In genomic region chr14:32381869-32382268, GRCh38 we compare ENCODE assay signal across 17 cellular contexts.
"Had no signal": no experiment of that assay in that cellular context is flagged by ENCODE, and none has a peak within 500 bp of the region (broad histone marks: within the 10 kb centered on the region; RNA-seq: fewer than 3 reads in every experiment).

No MANE protein-coding gene starts in this region.

- H3K4me3 ChIP-seq: mucosa of descending colon, right atrium auricular region, skin epidermis, upper lobe of right lung had no signal

- H3K27ac Mint-ChIP-seq: activated CD8-positive, alpha-beta T cell treated with anti-CD3 and anti-CD28 coated beads for 36 hours; activated T-helper 2 cell treated with anti-CD3 and anti-CD28 coated beads, Interferon-gamma antibody, Interleukin-2, Interleukin-4, amounts not matched to agents 10 μg/mL and 5 μg/mL and 100 μg/mL, durations not matched to agents 14 hours and 24 hours and 36 hours; dendritic cell treated with granulocyte-macrophage colony-stimulating factor and Interleukin-4, amounts not matched to agents 40 ng/mL and 50 ng/mL, for 4 days; naive thymus-derived CD8-positive, alpha-beta T cell had no signal

- H3K4me3 Mint-ChIP-seq: activated CD8-positive, alpha-beta T cell treated with anti-CD3 and anti-CD28 coated beads for 36 hours; brain; dendritic cell treated with granulocyte-macrophage colony-stimulating factor and Interleukin-4, amounts not matched to agents 40 ng/mL and 50 ng/mL, for 4 days; naive thymus-derived CD8-positive, alpha-beta T cell had no signal

- H3K27me3 Mint-ChIP-seq: activated CD8-positive, alpha-beta T cell treated with anti-CD3 and anti-CD28 coated beads for 36 hours; brain; dendritic cell treated with granulocyte-macrophage colony-stimulating factor and Interleukin-4, amounts not matched to agents 40 ng/mL and 50 ng/mL, for 4 days had no signal

- H3K4me1 ChIP-seq: right atrium auricular region, upper lobe of right lung had no signal

- H3K27me3 ChIP-seq: right atrium auricular region, upper lobe of right lung had no signal

- DNase-seq: activated CD8-positive, alpha-beta T cell treated with anti-CD3 and anti-CD28 coated beads for 36 hours; activated naive CD4-positive, alpha-beta T cell treated with anti-CD3 and anti-CD28 coated beads, Interleukin-2, amount 50 U/mL, for 16 hours; amniotic stem cell; cerebellar nuclear complex; foreskin fibroblast; head of caudate nucleus; mucosa of descending colon; naive thymus-derived CD8-positive, alpha-beta T cell; posterior cingulate gyrus; T-helper 9 cell; upper lobe of right lung had no signal

- ATAC-seq: activated CD8-positive, alpha-beta T cell treated with anti-CD3 and anti-CD28 coated beads for 36 hours; mucosa of descending colon; naive thymus-derived CD8-positive, alpha-beta T cell; upper lobe of right lung had no signal

- H3K9me3 ChIP-seq: mucosa of descending colon, right atrium auricular region, upper lobe of right lung had no signal

- H3K36me3 ChIP-seq: right atrium auricular region, upper lobe of right lung had no signal

- H3K27ac ChIP-seq: right atrium auricular region, skin epidermis, upper lobe of right lung, VCaP had no signal

- H3K36me3 Mint-ChIP-seq: naive thymus-derived CD8-positive, alpha-beta T cell had no signal

- H3K9me3 Mint-ChIP-seq: activated CD8-positive, alpha-beta T cell treated with anti-CD3 and anti-CD28 coated beads for 36 hours; activated T-helper 2 cell treated with anti-CD3 and anti-CD28 coated beads, Interferon-gamma antibody, Interleukin-2, Interleukin-4, amounts not matched to agents 10 μg/mL and 5 μg/mL and 100 μg/mL, durations not matched to agents 14 hours and 24 hours and 36 hours had no signal
